16 cellular contexts compared by ENCODE assay signal in the genomic region with DNA sequence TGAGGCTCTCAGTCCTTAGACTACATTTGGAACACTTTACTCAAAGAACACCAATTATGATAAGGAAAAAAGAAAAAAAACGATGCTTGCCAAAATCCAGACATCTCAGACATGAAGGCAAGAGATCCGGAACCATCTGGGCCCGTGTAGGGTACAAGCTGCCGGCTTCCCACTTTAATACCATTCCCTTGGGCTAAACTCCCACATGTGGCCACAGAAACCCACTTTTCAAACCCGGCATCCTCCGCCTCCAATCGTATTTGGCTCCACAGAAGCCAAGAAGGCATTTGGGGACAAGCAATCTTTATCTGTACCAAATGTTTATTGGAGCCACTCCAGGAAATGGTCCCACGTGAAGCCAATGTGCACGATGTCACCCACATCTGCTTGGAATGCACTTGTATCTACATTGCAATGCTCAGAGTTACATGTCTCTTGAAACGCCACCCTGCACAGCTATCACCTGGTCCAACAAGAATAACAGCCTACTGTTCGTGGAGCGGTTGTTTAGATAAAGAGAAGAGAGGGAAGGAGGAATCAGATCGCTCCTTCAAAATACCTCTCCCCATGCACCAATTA.
"Had no signal": no experiment of that assay in that cellular context is flagged by ENCODE, and none has a peak within 500 bp of the region (broad histone marks: within the 10 kb centered on the region; RNA-seq: fewer than 3 reads in every experiment).

No MANE protein-coding gene starts in this region.

- ATAC-seq: activated naive CD4-positive, alpha-beta T cell treated with anti-CD3 and anti-CD28 coated beads, Interleukin-2, amount 50 U/mL, for 72 hours; esophagus mucosa; gastroesophageal sphincter had no signal

- H3K27ac Mint-ChIP-seq: dendritic cell treated with granulocyte-macrophage colony-stimulating factor and Interleukin-4, amounts not matched to agents 40 ng/mL and 50 ng/mL, for 4 days; nephron had no signal

- H3K4me3 Mint-ChIP-seq: dendritic cell treated with granulocyte-macrophage colony-stimulating factor and Interleukin-4, amounts not matched to agents 40 ng/mL and 50 ng/mL, for 4 days; nephron had no signal

- DNase-seq: activated CD4-positive, alpha-beta T cell treated with anti-CD3 and anti-CD28 coated beads for 1 hour; activated CD4-positive, alpha-beta T cell treated with anti-CD3 and anti-CD28 coated beads, Interleukin-2, amount 50 U/mL, for 48 hours; activated gamma-delta T cell treated with Interleukin-2 at 50 U/mL for 16 hours; effector CD8-positive, alpha-beta T cell; stimulated activated CD8-positive, alpha-beta memory T cell treated with anti-CD3 and anti-CD28 coated beads, Interleukin-4, amount 100 ng/mL, for 48 hours; stimulated activated naive CD4-positive, alpha-beta T cell; T-helper 2 cell; transverse colon; uterus; WERI-Rb-1 had no signal

- H3K27me3 Mint-ChIP-seq: dendritic cell treated with granulocyte-macrophage colony-stimulating factor and Interleukin-4, amounts not matched to agents 40 ng/mL and 50 ng/mL, for 4 days had no signal

- FAIRE-seq: astrocyte had no signal

- H3K9me3 Mint-ChIP-seq: dendritic cell treated with granulocyte-macrophage colony-stimulating factor and Interleukin-4, amounts not matched to agents 40 ng/mL and 50 ng/mL, for 4 days; nephron had no signal
